In the genomic region with DNA sequence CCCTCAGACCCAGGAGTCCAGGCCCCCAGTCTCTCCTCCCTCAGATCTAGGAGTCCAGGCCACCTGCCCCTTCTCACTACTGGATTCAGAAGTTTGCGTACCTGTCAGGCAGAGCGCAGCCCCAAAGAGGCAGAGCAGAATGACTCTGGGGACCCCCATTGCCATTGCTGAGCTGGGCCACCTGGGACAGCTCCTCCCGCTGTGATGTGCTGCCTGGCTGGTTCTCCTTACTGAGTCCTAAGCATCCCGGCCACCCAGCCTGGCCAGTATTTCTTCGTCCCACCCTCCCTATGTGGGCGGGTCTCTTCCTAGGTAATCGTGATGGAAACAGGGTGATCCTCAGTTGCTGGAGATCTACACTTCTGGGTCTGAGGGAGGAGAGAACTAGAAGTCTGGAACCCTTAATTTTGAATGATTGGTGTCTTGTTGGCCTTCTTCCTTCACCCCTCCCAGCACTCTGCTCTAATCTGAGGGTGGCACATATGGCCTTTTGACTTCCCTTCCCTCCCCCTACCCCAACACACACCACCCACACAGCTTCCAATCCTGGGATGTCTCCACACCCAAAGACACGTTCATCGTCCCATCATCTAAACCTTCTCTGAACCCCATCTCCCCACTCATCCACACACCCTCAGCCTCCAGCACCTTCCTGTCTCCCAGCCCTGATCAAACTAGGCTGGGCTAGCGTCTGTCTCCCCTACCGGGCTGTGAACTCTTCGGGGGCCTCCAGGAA, we compare ENCODE assay signal across 17 cellular contexts. TPM values are rescaled to one million over a fixed set of nuclear protein-coding genes. Genes with fewer than 3 reads are reported as not detected.
A peak's percentile ranks its signal among the peaks of the same experiment; 100 is the strongest.
DNase-seq lines count a peak whose midpoint lies in the region; ATAC-seq and TF ChIP-seq lines count a peak whose summit lies in the region.
"Had no signal": no experiment of that assay in that cellular context is flagged by ENCODE, and none has a peak within 500 bp of the region (broad histone marks: within the 10 kb centered on the region; RNA-seq: fewer than 3 reads in every experiment).

A gene with protein sequence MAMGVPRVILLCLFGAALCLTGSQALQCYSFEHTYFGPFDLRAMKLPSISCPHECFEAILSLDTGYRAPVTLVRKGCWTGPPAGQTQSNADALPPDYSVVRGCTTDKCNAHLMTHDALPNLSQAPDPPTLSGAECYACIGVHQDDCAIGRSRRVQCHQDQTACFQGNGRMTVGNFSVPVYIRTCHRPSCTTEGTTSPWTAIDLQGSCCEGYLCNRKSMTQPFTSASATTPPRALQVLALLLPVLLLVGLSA (minus strand): TSS at position 232 of the 736 bp plus-strand sequence. CDS start 67 bp downstream, at position 165.

- TF ChIP-seq CTCF in activated CD8-positive, alpha-beta T cell treated with anti-CD3 and anti-CD28 coated beads for 36 hours (IDR thresholded peaks at IDR 0.05), result no peak
- TF ChIP-seq CTCF in chondrocyte (IDR thresholded peaks at IDR 0.05) (no peak), neural crest cell (conservative IDR thresholded peaks at IDR 0.05) (no peak)

- DNase-seq in activated CD8-positive, alpha-beta T cell treated with anti-CD3 and anti-CD28 coated beads, Interleukin-2, amount 10 ng/mL, durations not matched to agents 7 days and 5 days, result no peak
- DNase-seq in activated CD8-positive, alpha-beta T cell treated with anti-CD3 and anti-CD28 coated beads for 36 hours, result no peak
- no peak for DNase-seq in chondrocyte (ENCODE audit: low spot score)
- no peak for DNase-seq in neural crest cell (ENCODE audit: low read depth, low spot score)
- no peak for DNase-seq in NCI-H1436 (lab: John Stamatoyannopoulos, UW)
- DNase-seq in SW 1271 (lab: John Stamatoyannopoulos, UW), result no peak
- no peak for DNase-seq in A172 (ENCODE audit: low spot score)
- DNase-seq: Calu3; CD8-positive, alpha-beta T cell; GF-D8; KG1; NCI-H187; NCI-H2107; NCI-H510A; NCI-H748 treated with DMSO at 0.1 percent for 48 hours; SHP77 had no signal

- POLR2A ChIA-PET in activated CD8-positive, alpha-beta T cell treated with anti-CD3 and anti-CD28 coated beads, Interleukin-2, amount 10 ng/mL, durations not matched to agents 7 days and 5 days (lab: Charles Lee), result no interaction called here
- POLR2A ChIA-PET in activated CD8-positive, alpha-beta T cell treated with anti-CD3 and anti-CD28 coated beads for 36 hours (lab: Charles Lee), result no interaction called here

- no peaks in the 10 kb centered on the region for H3K36me3 Mint-ChIP-seq in activated CD8-positive, alpha-beta T cell treated with anti-CD3 and anti-CD28 coated beads, Interleukin-2, amount 10 ng/mL, durations not matched to agents 7 days and 5 days (ENCODE audit: low read depth)
- no peaks in the 10 kb centered on the region for H3K36me3 Mint-ChIP-seq in activated CD8-positive, alpha-beta T cell treated with anti-CD3 and anti-CD28 coated beads for 36 hours (ENCODE audit: low read depth)
- H3K36me3 Mint-ChIP-seq in chondrocyte (ENCODE audit: low read depth) (no peaks in the 10 kb centered on the region), neural crest cell (ENCODE audit: low read depth) (no peaks in the 10 kb centered on the region)
- H3K36me3 Mint-ChIP-seq: CD8-positive, alpha-beta T cell had no signal

- peaks cover 16% of the 10 kb centered on the region for H3K4me1 Mint-ChIP-seq in activated CD8-positive, alpha-beta T cell treated with anti-CD3 and anti-CD28 coated beads, Interleukin-2, amount 10 ng/mL, durations not matched to agents 7 days and 5 days (ENCODE audit: low read depth)
- peaks cover 9% of the 10 kb centered on the region for H3K4me1 Mint-ChIP-seq in activated CD8-positive, alpha-beta T cell treated with anti-CD3 and anti-CD28 coated beads for 36 hours (ENCODE audit: low read depth)
- peaks cover 9% of the 10 kb centered on the region for H3K4me1 Mint-ChIP-seq in chondrocyte (ENCODE audit: low read depth)
- peaks cover 12% of the 10 kb centered on the region for H3K4me1 Mint-ChIP-seq in neural crest cell

- H3K27me3 Mint-ChIP-seq in activated CD8-positive, alpha-beta T cell treated with anti-CD3 and anti-CD28 coated beads, Interleukin-2, amount 10 ng/mL, durations not matched to agents 7 days and 5 days (ENCODE audit: low read depth), result peaks cover 8% of the 10 kb centered on the region
- H3K27me3 Mint-ChIP-seq in activated CD8-positive, alpha-beta T cell treated with anti-CD3 and anti-CD28 coated beads for 36 hours, result peaks cover 5% of the 10 kb centered on the region
- H3K27me3 Mint-ChIP-seq in chondrocyte (ENCODE audit: low read depth) (peaks cover 29% of the 10 kb centered on the region), neural crest cell (ENCODE audit: low read depth) (peaks cover 63% of the 10 kb centered on the region)

- intact Hi-C loops in activated CD8-positive, alpha-beta T cell treated with anti-CD3 and anti-CD28 coated beads for 36 hours (cut with micrococcal nuclease), result no loop called here

- CTCF ChIA-PET in activated CD8-positive, alpha-beta T cell treated with anti-CD3 and anti-CD28 coated beads, Interleukin-2, amount 10 ng/mL, durations not matched to agents 7 days and 5 days (lab: Charles Lee), result no interaction called here
- CTCF ChIA-PET in activated CD8-positive, alpha-beta T cell treated with anti-CD3 and anti-CD28 coated beads for 36 hours (lab: Charles Lee), result no interaction called here

- no peak within 1 kb of the TSS for H3K4me3 Mint-ChIP-seq in activated CD8-positive, alpha-beta T cell treated with anti-CD3 and anti-CD28 coated beads, Interleukin-2, amount 10 ng/mL, durations not matched to agents 7 days and 5 days
- H3K4me3 Mint-ChIP-seq in activated CD8-positive, alpha-beta T cell treated with anti-CD3 and anti-CD28 coated beads for 36 hours, result no peak within 1 kb of the TSS
- no peak within 1 kb of the TSS for H3K4me3 Mint-ChIP-seq in chondrocyte (ENCODE audit: unreplicated experiment)
- no peak within 1 kb of the TSS for H3K4me3 Mint-ChIP-seq in neural crest cell
- H3K4me3 Mint-ChIP-seq: CD8-positive, alpha-beta T cell had no signal

- ATAC-seq in activated CD8-positive, alpha-beta T cell treated with anti-CD3 and anti-CD28 coated beads, Interleukin-2, amount 10 ng/mL, durations not matched to agents 7 days and 5 days, result no peak
- no peak for ATAC-seq in activated CD8-positive, alpha-beta T cell treated with anti-CD3 and anti-CD28 coated beads for 36 hours
- ATAC-seq: CD8-positive, alpha-beta T cell had no signal

- no peaks in the 10 kb centered on the region for H3K9me3 Mint-ChIP-seq in activated CD8-positive, alpha-beta T cell treated with anti-CD3 and anti-CD28 coated beads, Interleukin-2, amount 10 ng/mL, durations not matched to agents 7 days and 5 days (ENCODE audit: insufficient read depth)
- no peaks in the 10 kb centered on the region for H3K9me3 Mint-ChIP-seq in activated CD8-positive, alpha-beta T cell treated with anti-CD3 and anti-CD28 coated beads for 36 hours
- H3K9me3 Mint-ChIP-seq in chondrocyte (ENCODE audit: low read depth) (no peaks in the 10 kb centered on the region), neural crest cell (peaks cover 3% of the 10 kb centered on the region)
- H3K9me3 Mint-ChIP-seq: CD8-positive, alpha-beta T cell had no signal

- H3K27ac Mint-ChIP-seq in activated CD8-positive, alpha-beta T cell treated with anti-CD3 and anti-CD28 coated beads, Interleukin-2, amount 10 ng/mL, durations not matched to agents 7 days and 5 days, result peak within 1 kb of the TSS; percentile 5
- H3K27ac Mint-ChIP-seq in activated CD8-positive, alpha-beta T cell treated with anti-CD3 and anti-CD28 coated beads for 36 hours, result no peak within 1 kb of the TSS
- H3K27ac Mint-ChIP-seq in chondrocyte (ENCODE audit: unreplicated experiment) (peak within 1 kb of the TSS; percentile 2), neural crest cell (ENCODE audit: unreplicated experiment) (peak within 1 kb of the TSS; percentile 74)
- H3K27ac Mint-ChIP-seq: CD8-positive, alpha-beta T cell had no signal

RNA-seq across cellular contexts. Expression of the gene that starts here (rescaled TPM):
- 1 to 10 TPM in 1 of 2 experiments, under 1 TPM in 1; 0.70 to 1.1 TPM for total RNA-seq in activated CD8-positive, alpha-beta T cell treated with anti-CD3 and anti-CD28 coated beads, Interleukin-2, amount 10 ng/mL, durations not matched to agents 7 days and 5 days
- total RNA-seq in activated CD8-positive, alpha-beta T cell treated with anti-CD3 and anti-CD28 coated beads for 36 hours, result under 1 TPM; 0.51 to 0.61 TPM
- total RNA-seq in chondrocyte (not detected in 3 replicates), neural crest cell (0.25 TPM in 1 of 2 replicates, not detected in the other)
- total RNA-seq in A172 (2014; rRNA removed; shearing (Covaris generic)), result 0.31 TPM in 1 of 2 replicates, not detected in the other
- total RNA-seq: CD8-positive, alpha-beta T cell; OCI-LY7 had no signal
